ENCODE assay signal across 1 cellular context in the genomic region with DNA sequence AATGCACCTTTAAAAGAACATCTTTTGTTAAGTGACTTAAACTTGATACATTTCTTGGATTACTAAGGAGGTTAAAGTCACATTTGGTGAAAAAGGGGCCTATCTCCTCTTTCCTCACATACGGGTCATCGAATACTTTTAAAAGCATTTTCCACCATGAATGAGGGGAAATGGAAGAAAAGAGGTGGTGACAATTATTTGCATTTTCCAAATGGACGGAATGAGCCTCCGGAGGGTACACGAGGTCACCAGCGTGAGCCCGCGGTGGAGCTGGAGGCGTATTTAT.
A peak's percentile ranks its signal among the peaks of the same experiment; 100 is the strongest.
TF ChIP-seq lines count a peak whose summit lies in the region.

No MANE protein-coding gene starts in this region.

TF ChIP-seq in K562, 482 proteins besides CTCF, POLR2A, EP300 and RAD21 (continued from another document and continues in another):
- TF ChIP-seq ZNF239 (CRISPR knock-in tag; IDR thresholded peaks at IDR 0.05) (no peak), ASH1L (IDR thresholded peaks at IDR 0.05; ENCODE audit: borderline replicate concordance, low read depth, partially characterized antibody) (no peak), ZFP91 (CRISPR knock-in tag; IDR thresholded peaks at IDR 0.05) (no peak), FOXJ2 (tag; IDR thresholded peaks at IDR 0.05) (no peak), NFXL1 (CRISPR knock-in tag; IDR thresholded peaks at IDR 0.05) (no peak), SREBF1 (IDR thresholded peaks at IDR 0.05; ENCODE audit: borderline replicate concordance, low read depth, low read length) (no peak), U2AF1 (optimal IDR thresholded peaks at IDR 0.05; ENCODE audit: low read depth, low read length) (no peak), SIX5 (IDR thresholded peaks at IDR 0.05; ENCODE audit: borderline replicate concordance in 1 of 2, insufficient read depth in 1 of 2, low read depth in 1 of 2, low read length in 2 of 2) (no peak), ZNF561 (CRISPR knock-in tag; conservative IDR thresholded peaks at IDR 0.05) (no peak), ZNF174 (CRISPR knock-in tag; IDR thresholded peaks at IDR 0.05) (no peak), HIVEP1 (CRISPR knock-in tag; IDR thresholded peaks at IDR 0.05) (no peak), HSF4 (CRISPR knock-in tag; IDR thresholded peaks at IDR 0.05; ENCODE audit: borderline replicate concordance) (no peak), ZHX1 (conservative IDR thresholded peaks at IDR 0.05; ENCODE audit: low read length) (no peak), SMAD4 (CRISPR knock-in tag; conservative IDR thresholded peaks at IDR 0.05) (no peak), MCM2 (IDR thresholded peaks at IDR 0.05; ENCODE audit: low read depth) (no peak), ZNF232 (CRISPR knock-in tag; IDR thresholded peaks at IDR 0.05) (no peak), TAF7 (tag; IDR thresholded peaks at IDR 0.05) (no peak), SP1 (CRISPR knock-in tag; IDR thresholded peaks at IDR 0.05) (no peak), SIN3A (IDR thresholded peaks at IDR 0.05; ENCODE audit: borderline replicate concordance in 2 of 2, control insufficient read depth in 1 of 2, low read depth in 2 of 2, low read length in 2 of 2) (no peak), RFX7 (CRISPR knock-in tag; IDR thresholded peaks at IDR 0.05) (no peak), CUX1 (CRISPR knock-in tag; IDR thresholded peaks at IDR 0.05) (0 out of 2 replicates have a peak, but pooled peaks have one; percentile 59), CBX3 (IDR thresholded peaks at IDR 0.05; ENCODE audit: borderline replicate concordance in 1 of 2, low read length in 2 of 2) (peak in 1 of 2 experiments; percentile 39; a peak in 1 of 3 replicates), ZNF778 (CRISPR knock-in tag; IDR thresholded peaks at IDR 0.05) (no peak), HMGN3 (IDR thresholded peaks at IDR 0.05; ENCODE audit: borderline replicate concordance, extremely low read depth, insufficient read length, low read depth, low read length) (no peak), CHD4 (IDR thresholded peaks at IDR 0.05; ENCODE audit: insufficient read depth, insufficient replicate concordance, low read depth, low read length, poor library complexity, severe bottlenecking) (no peak), ZNF224 (CRISPR knock-in tag; IDR thresholded peaks at IDR 0.05) (no peak), ZNF354B (CRISPR knock-in tag; IDR thresholded peaks at IDR 0.05) (no peak), CEBPG (CRISPR knock-in tag; IDR thresholded peaks at IDR 0.05) (no peak), CEBPG (tag; conservative IDR thresholded peaks at IDR 0.05 in 1 of 2, IDR thresholded peaks at IDR 0.05 in 1 of 2) (no peak)
- TF ChIP-seq, protein P1, sequence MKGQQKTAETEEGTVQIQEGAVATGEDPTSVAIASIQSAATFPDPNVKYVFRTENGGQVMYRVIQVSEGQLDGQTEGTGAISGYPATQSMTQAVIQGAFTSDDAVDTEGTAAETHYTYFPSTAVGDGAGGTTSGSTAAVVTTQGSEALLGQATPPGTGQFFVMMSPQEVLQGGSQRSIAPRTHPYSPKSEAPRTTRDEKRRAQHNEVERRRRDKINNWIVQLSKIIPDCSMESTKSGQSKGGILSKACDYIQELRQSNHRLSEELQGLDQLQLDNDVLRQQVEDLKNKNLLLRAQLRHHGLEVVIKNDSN (CRISPR knock-in tag; IDR thresholded peaks at IDR 0.05): no peak
- TF ChIP-seq, protein P2, sequence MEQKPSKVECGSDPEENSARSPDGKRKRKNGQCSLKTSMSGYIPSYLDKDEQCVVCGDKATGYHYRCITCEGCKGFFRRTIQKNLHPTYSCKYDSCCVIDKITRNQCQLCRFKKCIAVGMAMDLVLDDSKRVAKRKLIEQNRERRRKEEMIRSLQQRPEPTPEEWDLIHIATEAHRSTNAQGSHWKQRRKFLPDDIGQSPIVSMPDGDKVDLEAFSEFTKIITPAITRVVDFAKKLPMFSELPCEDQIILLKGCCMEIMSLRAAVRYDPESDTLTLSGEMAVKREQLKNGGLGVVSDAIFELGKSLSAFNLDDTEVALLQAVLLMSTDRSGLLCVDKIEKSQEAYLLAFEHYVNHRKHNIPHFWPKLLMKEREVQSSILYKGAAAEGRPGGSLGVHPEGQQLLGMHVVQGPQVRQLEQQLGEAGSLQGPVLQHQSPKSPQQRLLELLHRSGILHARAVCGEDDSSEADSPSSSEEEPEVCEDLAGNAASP (IDR thresholded peaks at IDR 0.05): peak; percentile 71
- TF ChIP-seq, protein P3, sequence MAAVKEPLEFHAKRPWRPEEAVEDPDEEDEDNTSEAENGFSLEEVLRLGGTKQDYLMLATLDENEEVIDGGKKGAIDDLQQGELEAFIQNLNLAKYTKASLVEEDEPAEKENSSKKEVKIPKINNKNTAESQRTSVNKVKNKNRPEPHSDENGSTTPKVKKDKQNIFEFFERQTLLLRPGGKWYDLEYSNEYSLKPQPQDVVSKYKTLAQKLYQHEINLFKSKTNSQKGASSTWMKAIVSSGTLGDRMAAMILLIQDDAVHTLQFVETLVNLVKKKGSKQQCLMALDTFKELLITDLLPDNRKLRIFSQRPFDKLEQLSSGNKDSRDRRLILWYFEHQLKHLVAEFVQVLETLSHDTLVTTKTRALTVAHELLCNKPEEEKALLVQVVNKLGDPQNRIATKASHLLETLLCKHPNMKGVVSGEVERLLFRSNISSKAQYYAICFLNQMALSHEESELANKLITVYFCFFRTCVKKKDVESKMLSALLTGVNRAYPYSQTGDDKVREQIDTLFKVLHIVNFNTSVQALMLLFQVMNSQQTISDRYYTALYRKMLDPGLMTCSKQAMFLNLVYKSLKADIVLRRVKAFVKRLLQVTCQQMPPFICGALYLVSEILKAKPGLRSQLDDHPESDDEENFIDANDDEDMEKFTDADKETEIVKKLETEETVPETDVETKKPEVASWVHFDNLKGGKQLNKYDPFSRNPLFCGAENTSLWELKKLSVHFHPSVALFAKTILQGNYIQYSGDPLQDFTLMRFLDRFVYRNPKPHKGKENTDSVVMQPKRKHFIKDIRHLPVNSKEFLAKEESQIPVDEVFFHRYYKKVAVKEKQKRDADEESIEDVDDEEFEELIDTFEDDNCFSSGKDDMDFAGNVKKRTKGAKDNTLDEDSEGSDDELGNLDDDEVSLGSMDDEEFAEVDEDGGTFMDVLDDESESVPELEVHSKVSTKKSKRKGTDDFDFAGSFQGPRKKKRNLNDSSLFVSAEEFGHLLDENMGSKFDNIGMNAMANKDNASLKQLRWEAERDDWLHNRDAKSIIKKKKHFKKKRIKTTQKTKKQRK (IDR thresholded peaks at IDR 0.05; ENCODE audit: borderline replicate concordance, low read depth, low read length): no peak
- TF ChIP-seq, protein P4, sequence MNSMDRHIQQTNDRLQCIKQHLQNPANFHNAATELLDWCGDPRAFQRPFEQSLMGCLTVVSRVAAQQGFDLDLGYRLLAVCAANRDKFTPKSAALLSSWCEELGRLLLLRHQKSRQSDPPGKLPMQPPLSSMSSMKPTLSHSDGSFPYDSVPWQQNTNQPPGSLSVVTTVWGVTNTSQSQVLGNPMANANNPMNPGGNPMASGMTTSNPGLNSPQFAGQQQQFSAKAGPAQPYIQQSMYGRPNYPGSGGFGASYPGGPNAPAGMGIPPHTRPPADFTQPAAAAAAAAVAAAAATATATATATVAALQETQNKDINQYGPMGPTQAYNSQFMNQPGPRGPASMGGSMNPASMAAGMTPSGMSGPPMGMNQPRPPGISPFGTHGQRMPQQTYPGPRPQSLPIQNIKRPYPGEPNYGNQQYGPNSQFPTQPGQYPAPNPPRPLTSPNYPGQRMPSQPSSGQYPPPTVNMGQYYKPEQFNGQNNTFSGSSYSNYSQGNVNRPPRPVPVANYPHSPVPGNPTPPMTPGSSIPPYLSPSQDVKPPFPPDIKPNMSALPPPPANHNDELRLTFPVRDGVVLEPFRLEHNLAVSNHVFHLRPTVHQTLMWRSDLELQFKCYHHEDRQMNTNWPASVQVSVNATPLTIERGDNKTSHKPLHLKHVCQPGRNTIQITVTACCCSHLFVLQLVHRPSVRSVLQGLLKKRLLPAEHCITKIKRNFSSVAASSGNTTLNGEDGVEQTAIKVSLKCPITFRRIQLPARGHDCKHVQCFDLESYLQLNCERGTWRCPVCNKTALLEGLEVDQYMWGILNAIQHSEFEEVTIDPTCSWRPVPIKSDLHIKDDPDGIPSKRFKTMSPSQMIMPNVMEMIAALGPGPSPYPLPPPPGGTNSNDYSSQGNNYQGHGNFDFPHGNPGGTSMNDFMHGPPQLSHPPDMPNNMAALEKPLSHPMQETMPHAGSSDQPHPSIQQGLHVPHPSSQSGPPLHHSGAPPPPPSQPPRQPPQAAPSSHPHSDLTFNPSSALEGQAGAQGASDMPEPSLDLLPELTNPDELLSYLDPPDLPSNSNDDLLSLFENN (IDR thresholded peaks at IDR 0.05; ENCODE audit: low read depth in 2 of 2, low read length in 2 of 2): no peak
- TF ChIP-seq, protein P5, sequence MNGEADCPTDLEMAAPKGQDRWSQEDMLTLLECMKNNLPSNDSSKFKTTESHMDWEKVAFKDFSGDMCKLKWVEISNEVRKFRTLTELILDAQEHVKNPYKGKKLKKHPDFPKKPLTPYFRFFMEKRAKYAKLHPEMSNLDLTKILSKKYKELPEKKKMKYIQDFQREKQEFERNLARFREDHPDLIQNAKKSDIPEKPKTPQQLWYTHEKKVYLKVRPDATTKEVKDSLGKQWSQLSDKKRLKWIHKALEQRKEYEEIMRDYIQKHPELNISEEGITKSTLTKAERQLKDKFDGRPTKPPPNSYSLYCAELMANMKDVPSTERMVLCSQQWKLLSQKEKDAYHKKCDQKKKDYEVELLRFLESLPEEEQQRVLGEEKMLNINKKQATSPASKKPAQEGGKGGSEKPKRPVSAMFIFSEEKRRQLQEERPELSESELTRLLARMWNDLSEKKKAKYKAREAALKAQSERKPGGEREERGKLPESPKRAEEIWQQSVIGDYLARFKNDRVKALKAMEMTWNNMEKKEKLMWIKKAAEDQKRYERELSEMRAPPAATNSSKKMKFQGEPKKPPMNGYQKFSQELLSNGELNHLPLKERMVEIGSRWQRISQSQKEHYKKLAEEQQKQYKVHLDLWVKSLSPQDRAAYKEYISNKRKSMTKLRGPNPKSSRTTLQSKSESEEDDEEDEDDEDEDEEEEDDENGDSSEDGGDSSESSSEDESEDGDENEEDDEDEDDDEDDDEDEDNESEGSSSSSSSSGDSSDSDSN (IDR thresholded peaks at IDR 0.05; ENCODE audit: borderline replicate concordance in 1 of 2, low read depth in 2 of 2, low read length in 2 of 2): no peak
